ENCODE assay signal across 25 cellular contexts in genomic region chr6:15577550-15578171, GRCh38.
DNase-seq lines count a peak whose midpoint lies in the region; ATAC-seq and TF ChIP-seq lines count a peak whose summit lies in the region.
"Had no signal": no experiment of that assay in that cellular context is flagged by ENCODE, and none has a peak within 500 bp of the region (broad histone marks: within the 10 kb centered on the region; RNA-seq: fewer than 3 reads in every experiment).

No MANE protein-coding gene starts in this region.

- H2AFZ ChIP-seq in hepatocyte: no peak overlapping the region

- H3K4me1 ChIP-seq in hepatocyte (ENCODE audit: insufficient read depth) (peaks cover 12% of the 10 kb centered on the region), esophagus squamous epithelium (peaks cover 0 to 22% (median 15%) of the 10 kb centered on the region in 3 donors)
- H3K4me1 ChIP-seq: suprapubic skin had no signal

- no peaks in the 10 kb centered on the region for H3K9me2 ChIP-seq in hepatocyte (replicated peaks; ENCODE audit: insufficient read depth)

- H3K79me2 ChIP-seq in hepatocyte: peaks cover 4% of the 10 kb centered on the region

- peak; percentile 41; the same call in 1 of the 2 replicates for ATAC-seq in WTC11
- no peak for ATAC-seq in GM19324 (IDR thresholded peaks at IDR 0.05; ENCODE audit: low FRiP score, unreplicated experiment)
- ATAC-seq: activated naive CD8-positive, alpha-beta T cell treated with anti-CD3 and anti-CD28 coated beads, Interleukin-2, amount 50 U/mL, for 24 hours; mucosa of descending colon had no signal

- no peak overlapping the region for H3K4me3 ChIP-seq in hepatocyte
- no peak overlapping the region for H3K4me3 ChIP-seq in esophagus squamous epithelium
- H3K4me3 ChIP-seq: lung, mucosa of descending colon, ovary, suprapubic skin had no signal

- H3K27me3 ChIP-seq in hepatocyte (no peaks in the 10 kb centered on the region), esophagus squamous epithelium (no peaks in the 10 kb centered on the region)
- H3K27me3 ChIP-seq: ovary, suprapubic skin had no signal

- CTCF ChIA-PET in WTC11 (lab: Charles Lee): no interaction called here

- intact Hi-C loops in esophagus squamous epithelium (cut with DNase I): no loop called here

- peak overlapping the region; percentile 57 for H3K4me2 ChIP-seq in hepatocyte

- H3K4me3 Mint-ChIP-seq in activated naive CD8-positive, alpha-beta T cell: no peak overlapping the region
- no peak overlapping the region for H3K4me3 Mint-ChIP-seq in activated naive CD8-positive, alpha-beta T cell treated with anti-CD3 and anti-CD28 coated beads for 36 hours
- H3K4me3 Mint-ChIP-seq in WTC11: no peak overlapping the region
- H3K4me3 Mint-ChIP-seq: activated CD4-positive, alpha-beta T cell treated with anti-CD3 and anti-CD28 coated beads, Interleukin-2, amount 10 ng/mL, durations not matched to agents 7 days and 5 days; activated naive CD8-positive, alpha-beta T cell treated with anti-CD3 and anti-CD28 coated beads, Interleukin-2, amount 50 U/mL, for 24 hours; activated T-cell treated with anti-CD3 and anti-CD28 coated beads, Interleukin-2, amount 50 U/mL, for 24 hours; brain; HFFc6 had no signal

- no peak for DNase-seq in activated naive CD8-positive, alpha-beta T cell treated with anti-CD3 and anti-CD28 coated beads for 36 hours
- DNase-seq in WTC11 (ENCODE audit: low spot score) (peak; percentile 14), hepatocyte (ENCODE audit: low spot score) (no peak), EL (no peak), cerebellar nuclear complex (lab: John Stamatoyannopoulos, UW) (no peak), esophagus squamous epithelium (lab: John Stamatoyannopoulos, UW) (no peak)
- DNase-seq: 8988T; activated CD4-positive, alpha-beta T cell treated with anti-CD3 and anti-CD28 coated beads, Interleukin-2, amount 10 ng/mL, durations not matched to agents 7 days and 5 days; activated gamma-delta T cell treated with Interleukin-2 at 50 U/mL for 16 hours; activated naive CD8-positive, alpha-beta T cell treated with anti-CD3 and anti-CD28 coated beads, Interleukin-2, amount 50 U/mL, for 24 hours; activated T-cell treated with anti-CD3 and anti-CD28 coated beads, Interleukin-2, amount 50 U/mL, for 24 hours; HFFc6; hippocampal formation; mucosa of descending colon; NCI-H1048; NCI-H1694 treated with DMSO at 0.1 percent for 48 hours; NCI-H446 treated with DMSO at 0.1 percent for 48 hours; NCI-H774; ovary; stimulated activated naive CD4-positive, alpha-beta T cell treated with Interleukin-2 at 50 U/mL for 16 hours had no signal

- peaks cover 21% of the 10 kb centered on the region for H3K36me3 Mint-ChIP-seq in activated naive CD8-positive, alpha-beta T cell
- H3K36me3 Mint-ChIP-seq in activated naive CD8-positive, alpha-beta T cell treated with anti-CD3 and anti-CD28 coated beads for 36 hours: peaks cover 17% of the 10 kb centered on the region
- 0 out of 2 replicates have a peak, but pooled peaks cover 4% of the 10 kb centered on the region for H3K36me3 Mint-ChIP-seq in WTC11
- H3K36me3 Mint-ChIP-seq: brain had no signal

- peaks cover 4% of the 10 kb centered on the region for H3K9me3 Mint-ChIP-seq in activated naive CD8-positive, alpha-beta T cell (ENCODE audit: low read depth)
- H3K9me3 Mint-ChIP-seq in activated naive CD8-positive, alpha-beta T cell treated with anti-CD3 and anti-CD28 coated beads for 36 hours: no peaks in the 10 kb centered on the region
- H3K9me3 Mint-ChIP-seq in WTC11: peaks cover 6% of the 10 kb centered on the region
- H3K9me3 Mint-ChIP-seq: activated CD4-positive, alpha-beta T cell treated with anti-CD3 and anti-CD28 coated beads, Interleukin-2, amount 10 ng/mL, durations not matched to agents 7 days and 5 days; activated naive CD8-positive, alpha-beta T cell treated with anti-CD3 and anti-CD28 coated beads, Interleukin-2, amount 50 U/mL, for 24 hours; activated T-cell treated with anti-CD3 and anti-CD28 coated beads, Interleukin-2, amount 50 U/mL, for 24 hours; brain; HFFc6 had no signal

- H3K4me1 Mint-ChIP-seq in activated naive CD8-positive, alpha-beta T cell (ENCODE audit: low read depth): peaks cover 10% of the 10 kb centered on the region
- H3K4me1 Mint-ChIP-seq in activated naive CD8-positive, alpha-beta T cell treated with anti-CD3 and anti-CD28 coated beads for 36 hours: peaks cover 8% of the 10 kb centered on the region
- peaks cover 34% of the 10 kb centered on the region for H3K4me1 Mint-ChIP-seq in WTC11

- POLR2A ChIA-PET in WTC11 (lab: Charles Lee): no interaction called here

- H3K27me3 Mint-ChIP-seq in activated naive CD8-positive, alpha-beta T cell: no peaks in the 10 kb centered on the region
- no peaks in the 10 kb centered on the region for H3K27me3 Mint-ChIP-seq in activated naive CD8-positive, alpha-beta T cell treated with anti-CD3 and anti-CD28 coated beads for 36 hours
- H3K27me3 Mint-ChIP-seq in WTC11 (ENCODE audit: low read depth): no peaks in the 10 kb centered on the region
- H3K27me3 Mint-ChIP-seq: activated CD4-positive, alpha-beta T cell treated with anti-CD3 and anti-CD28 coated beads, Interleukin-2, amount 10 ng/mL, durations not matched to agents 7 days and 5 days; activated naive CD8-positive, alpha-beta T cell treated with anti-CD3 and anti-CD28 coated beads, Interleukin-2, amount 50 U/mL, for 24 hours; activated T-cell treated with anti-CD3 and anti-CD28 coated beads, Interleukin-2, amount 50 U/mL, for 24 hours; brain had no signal

- TF ChIP-seq POLR2A in esophagus squamous epithelium (IDR thresholded peaks at IDR 0.05): no peak

- peak overlapping the region; percentile 7 for H3K27ac Mint-ChIP-seq in activated naive CD8-positive, alpha-beta T cell
- no peak overlapping the region for H3K27ac Mint-ChIP-seq in activated naive CD8-positive, alpha-beta T cell treated with anti-CD3 and anti-CD28 coated beads for 36 hours
- H3K27ac Mint-ChIP-seq in WTC11: peak overlapping the region; percentile 35; the same call in 1 of the 2 replicates
- H3K27ac Mint-ChIP-seq: activated CD4-positive, alpha-beta T cell treated with anti-CD3 and anti-CD28 coated beads, Interleukin-2, amount 10 ng/mL, durations not matched to agents 7 days and 5 days; activated naive CD8-positive, alpha-beta T cell treated with anti-CD3 and anti-CD28 coated beads, Interleukin-2, amount 50 U/mL, for 24 hours; activated T-cell treated with anti-CD3 and anti-CD28 coated beads, Interleukin-2, amount 50 U/mL, for 24 hours; brain; HFFc6 had no signal

- 39% methylated on average over 7 of the region's 7 CpGs for WGBS in hepatocyte (ENCODE audit: low lambda C conversion rate, missing lambda C conversion rate)
- 45 to 48% methylated on average over 7 of the region's 7 CpGs for WGBS in esophagus squamous epithelium, 2 donors

- H4K20me1 ChIP-seq in hepatocyte (ENCODE audit: insufficient read depth, poor library complexity, severe bottlenecking): no peaks in the 10 kb centered on the region

- H3K27ac ChIP-seq in hepatocyte (peak overlapping the region; percentile 29), esophagus squamous epithelium (peak overlapping the region in 1 of 4 donors; percentile 45)
- H3K27ac ChIP-seq: ovary, suprapubic skin had no signal

- no peaks in the 10 kb centered on the region for H3K9me3 ChIP-seq in hepatocyte (ENCODE audit: low read depth)
- H3K9me3 ChIP-seq in esophagus squamous epithelium: no peaks in the 10 kb centered on the region
- H3K9me3 ChIP-seq: mucosa of descending colon, ovary, suprapubic skin had no signal

- H3K36me3 ChIP-seq in hepatocyte (replicated peaks; ENCODE audit: insufficient read depth, low read depth) (no peaks in the 10 kb centered on the region), esophagus squamous epithelium (peaks cover 0 to 5% (median 0%) of the 10 kb centered on the region in 3 donors)
- H3K36me3 ChIP-seq: ovary, suprapubic skin had no signal

- TF ChIP-seq CTCF in WTC11 (IDR thresholded peaks at IDR 0.05) (no peak), hepatocyte (IDR thresholded peaks at IDR 0.05; ENCODE audit: poor library complexity) (no peak), esophagus squamous epithelium (IDR thresholded peaks at IDR 0.05) (no peak)

TF ChIP-seq in WTC11, 78 proteins besides CTCF, POLR2A, EP300 and RAD21 (continues in another document):
- no peak for TF ChIP-seq SP1 (CRISPR knock-in tag; conservative IDR thresholded peaks at IDR 0.05)
- no peak for TF ChIP-seq HMGXB4 (CRISPR knock-in tag; IDR thresholded peaks at IDR 0.05)
- no peak for TF ChIP-seq SMAD4 (CRISPR knock-in tag; IDR thresholded peaks at IDR 0.05)
- no peak for TF ChIP-seq FOXP4 (CRISPR knock-in tag; IDR thresholded peaks at IDR 0.05)
- TF ChIP-seq MAX (CRISPR knock-in tag; IDR thresholded peaks at IDR 0.05): no peak
